In the genomic region with DNA sequence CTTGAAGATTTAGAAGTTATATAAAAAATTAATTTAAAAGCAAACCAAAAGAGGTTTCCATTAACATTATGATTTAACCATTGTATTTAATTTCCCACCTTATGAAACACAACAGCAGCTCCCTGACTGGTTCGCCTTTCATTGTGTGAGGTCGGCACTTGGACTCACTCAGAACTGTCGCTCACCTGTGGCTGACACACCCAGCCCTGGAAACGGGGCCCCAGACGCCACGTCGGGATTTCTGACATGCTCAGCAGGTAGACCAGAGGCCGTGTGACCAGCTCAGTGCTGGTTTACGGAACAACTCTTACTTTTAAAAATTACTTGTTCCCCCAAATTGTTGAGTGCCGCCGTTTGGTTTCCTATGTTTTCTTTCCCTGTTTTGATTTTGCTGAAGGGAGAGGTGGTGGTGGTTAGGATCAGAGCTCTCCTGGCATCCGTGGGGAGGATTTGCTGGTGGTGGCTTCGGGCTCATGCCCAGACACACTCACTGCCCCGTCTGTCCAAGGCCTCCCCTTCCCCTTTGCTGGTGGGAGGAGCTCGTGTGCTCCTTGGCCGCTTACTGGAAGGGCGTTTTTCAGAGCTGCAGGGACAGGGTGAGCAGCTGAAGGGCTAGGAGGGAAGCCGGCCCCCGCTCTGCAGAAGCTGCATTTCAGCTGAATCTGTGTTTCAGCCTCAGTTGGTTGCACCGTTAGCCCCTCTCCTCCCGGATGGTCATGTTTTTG, we compare ENCODE assay signal across 1 cellular context.
TF ChIP-seq lines count a peak whose summit lies in the region.

No MANE protein-coding gene starts in this region.

TF ChIP-seq in IMR-90, 13 proteins besides CTCF, POLR2A, EP300 and RAD21 (continued from another document):
- no peak for TF ChIP-seq CHD1 (IDR thresholded peaks at IDR 0.05; ENCODE audit: low read depth, low read length)
- TF ChIP-seq MXI1 (IDR thresholded peaks at IDR 0.05; ENCODE audit: borderline replicate concordance, low read depth, low read length): no peak
- no peak for TF ChIP-seq RCOR1 (IDR thresholded peaks at IDR 0.05; ENCODE audit: insufficient replicate concordance, low read length)
- no peak for TF ChIP-seq SMC3 (IDR thresholded peaks at IDR 0.05; ENCODE audit: low read depth, low read length)
- TF ChIP-seq, protein P1, sequence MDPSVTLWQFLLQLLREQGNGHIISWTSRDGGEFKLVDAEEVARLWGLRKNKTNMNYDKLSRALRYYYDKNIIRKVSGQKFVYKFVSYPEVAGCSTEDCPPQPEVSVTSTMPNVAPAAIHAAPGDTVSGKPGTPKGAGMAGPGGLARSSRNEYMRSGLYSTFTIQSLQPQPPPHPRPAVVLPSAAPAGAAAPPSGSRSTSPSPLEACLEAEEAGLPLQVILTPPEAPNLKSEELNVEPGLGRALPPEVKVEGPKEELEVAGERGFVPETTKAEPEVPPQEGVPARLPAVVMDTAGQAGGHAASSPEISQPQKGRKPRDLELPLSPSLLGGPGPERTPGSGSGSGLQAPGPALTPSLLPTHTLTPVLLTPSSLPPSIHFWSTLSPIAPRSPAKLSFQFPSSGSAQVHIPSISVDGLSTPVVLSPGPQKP (IDR thresholded peaks at IDR 0.05; ENCODE audit: borderline replicate concordance, low read depth, low read length): no peak
- TF ChIP-seq, protein P2, sequence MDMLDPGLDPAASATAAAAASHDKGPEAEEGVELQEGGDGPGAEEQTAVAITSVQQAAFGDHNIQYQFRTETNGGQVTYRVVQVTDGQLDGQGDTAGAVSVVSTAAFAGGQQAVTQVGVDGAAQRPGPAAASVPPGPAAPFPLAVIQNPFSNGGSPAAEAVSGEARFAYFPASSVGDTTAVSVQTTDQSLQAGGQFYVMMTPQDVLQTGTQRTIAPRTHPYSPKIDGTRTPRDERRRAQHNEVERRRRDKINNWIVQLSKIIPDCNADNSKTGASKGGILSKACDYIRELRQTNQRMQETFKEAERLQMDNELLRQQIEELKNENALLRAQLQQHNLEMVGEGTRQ (IDR thresholded peaks at IDR 0.05; ENCODE audit: low read depth, low read length): no peak
- TF ChIP-seq FOS (IDR thresholded peaks at IDR 0.05; ENCODE audit: low read depth, low read length): no peak
- TF ChIP-seq CEBPB (IDR thresholded peaks at IDR 0.05; ENCODE audit: low read depth, low read length): no peak
TF ChIP-seq in IMR-90: peak in this region for 0.
